Comparison of ENCODE assay signal across 1 cellular context in genomic region chr1:7886346-7886745, GRCh38.
TF ChIP-seq lines count a peak whose summit lies in the region.

No MANE protein-coding gene starts in this region.

TF ChIP-seq in GM12878, 131 proteins besides CTCF, POLR2A, EP300 and RAD21:
- no peak for TF ChIP-seq STAT1 (conservative IDR thresholded peaks at IDR 0.05)
- peak; percentile 32; the same call in 1 of the 2 replicates for TF ChIP-seq SPI1 (IDR thresholded peaks at IDR 0.05; ENCODE audit: borderline replicate concordance, insufficient read depth, low read depth, low read length)
